Comparison of ENCODE assay signal across 6 cellular contexts in the genomic region with DNA sequence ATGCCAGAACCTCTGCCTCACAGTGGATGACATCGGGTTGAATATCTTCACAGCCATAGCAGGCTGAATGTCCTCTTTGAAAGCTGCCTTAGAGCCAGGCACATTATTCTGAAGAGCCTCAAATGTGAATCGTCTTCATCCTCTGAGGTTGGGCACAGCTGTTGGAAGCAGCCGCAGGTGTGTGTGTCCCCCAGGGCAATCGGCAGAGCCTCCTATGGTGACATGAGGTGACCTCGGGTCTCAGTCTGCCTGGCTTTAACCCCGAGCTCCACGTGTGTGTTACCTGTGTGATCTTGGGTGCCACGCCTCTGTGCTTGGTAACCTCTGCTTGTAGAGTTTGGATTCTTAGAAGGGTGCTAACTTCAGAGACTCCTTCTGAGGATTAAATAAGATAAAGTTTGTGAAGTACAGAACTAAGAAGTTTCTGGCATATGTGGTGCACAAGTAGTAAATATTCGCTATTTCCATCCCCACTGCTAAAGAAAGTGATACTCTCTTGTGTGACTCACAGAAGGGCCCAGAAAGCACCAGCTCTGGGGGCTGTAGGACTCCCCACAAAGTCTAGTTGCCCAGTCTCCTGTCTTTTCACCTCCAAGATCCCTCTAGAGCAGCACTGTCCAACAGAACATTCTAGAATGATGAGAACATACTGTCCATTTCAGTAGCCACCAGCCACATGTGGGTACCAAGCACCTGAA.
"Had no signal": no experiment of that assay in that cellular context is flagged by ENCODE, and none has a peak within 500 bp of the region (broad histone marks: within the 10 kb centered on the region; RNA-seq: fewer than 3 reads in every experiment).

No MANE protein-coding gene starts in this region.

- DNase-seq: GM23248, GOT3, H7, IMR-90 had no signal

- H3K9me3 ChIP-seq: HAP-1 had no signal

- H3K36me3 ChIP-seq: HAP-1 had no signal

- ATAC-seq: HCT116 had no signal

- H3K4me1 ChIP-seq: HAP-1 had no signal

- H3K4me3 ChIP-seq: GM23248, HAP-1 had no signal

- H3K27ac ChIP-seq: GM23248 had no signal
